In the genomic region with DNA sequence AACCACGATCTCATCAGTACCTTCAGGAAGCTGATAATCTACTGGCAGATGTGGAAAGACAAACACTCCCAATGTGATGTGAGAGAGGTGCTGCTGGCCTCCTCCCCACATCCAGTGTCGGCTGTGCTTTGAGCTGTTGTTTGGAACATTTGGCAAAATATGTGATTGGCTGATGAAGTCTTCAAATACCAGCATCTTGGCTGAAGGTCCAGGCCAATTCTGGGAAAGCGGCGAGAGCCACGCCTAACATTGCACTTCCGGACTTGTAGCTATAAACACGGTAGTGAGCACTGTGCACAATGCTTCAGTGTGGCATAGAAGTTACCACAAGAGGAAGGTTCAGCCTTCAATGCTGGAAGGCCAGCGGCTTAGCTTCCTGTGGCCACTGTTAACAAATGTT, we compare ENCODE assay signal across 25 cellular contexts.
"Had no signal": no experiment of that assay in that cellular context is flagged by ENCODE, and none has a peak within 500 bp of the region (broad histone marks: within the 10 kb centered on the region; RNA-seq: fewer than 3 reads in every experiment).

No MANE protein-coding gene starts in this region.

- H3K27ac Mint-ChIP-seq: mesothelial cell of epicardium; naive B cell; nephron; stimulated activated effector memory CD8-positive, alpha-beta T cell treated with anti-CD3 and anti-CD28 coated beads, Interleukin-12 subunit alpha, Interleukin-12 subunit beta, amount 100 ng/mL, for 72 hours had no signal

- H3K4me3 ChIP-seq: coronary artery, esophagus squamous epithelium, hepatocyte, mucosa of descending colon, ovary, psoas muscle, right lobe of liver, smooth muscle cell, stomach, thyroid gland had no signal

- H3K27ac ChIP-seq: coronary artery, esophagus squamous epithelium, hepatocyte, ovary, psoas muscle, right lobe of liver, stomach, thyroid gland had no signal

- H3K4me1 ChIP-seq: esophagus squamous epithelium, psoas muscle, right lobe of liver, stomach, thyroid gland had no signal

- H3K36me3 Mint-ChIP-seq: mesothelial cell of epicardium; naive B cell; stimulated activated effector memory CD8-positive, alpha-beta T cell treated with anti-CD3 and anti-CD28 coated beads, Interleukin-12 subunit alpha, Interleukin-12 subunit beta, amount 100 ng/mL, for 72 hours had no signal

- DNase-seq: dermis blood vessel endothelial cell; effector memory CD4-positive, alpha-beta T cell; esophagus squamous epithelium; foreskin melanocyte; left colon; mesenchymal stem cell; mucosa of descending colon; naive B cell; occipital lobe; ovary; posterior cingulate gyrus; psoas muscle; right lobe of liver; stimulated activated CD4-positive, alpha-beta T cell treated with anti-CD3 and anti-CD28 coated beads, Interleukin-2, amount 100 ng/mL, for 24 hours; stimulated activated CD4-positive, alpha-beta T cell treated with anti-CD3 and anti-CD28 coated beads, Interleukin-4, amount 100 ng/mL, for 24 hours; stimulated activated naive CD4-positive, alpha-beta T cell treated with Interleukin-2 at 50 U/mL for 16 hours; stomach; thyroid gland; trophoblast cell had no signal

- H3K9me3 ChIP-seq: esophagus squamous epithelium, ovary, psoas muscle, right lobe of liver, thyroid gland had no signal

- H3K36me3 ChIP-seq: esophagus squamous epithelium, ovary, right lobe of liver, stomach, thyroid gland had no signal

- ATAC-seq: left colon; mucosa of descending colon; psoas muscle; right lobe of liver; stimulated activated effector memory CD8-positive, alpha-beta T cell treated with anti-CD3 and anti-CD28 coated beads, Interleukin-12 subunit alpha, Interleukin-12 subunit beta, amount 100 ng/mL, for 72 hours had no signal

- H3K27me3 ChIP-seq: esophagus squamous epithelium, hepatocyte, ovary, right lobe of liver, stomach, thyroid gland had no signal

- H3K4me3 Mint-ChIP-seq: mesothelial cell of epicardium; naive B cell; nephron; stimulated activated effector memory CD8-positive, alpha-beta T cell treated with anti-CD3 and anti-CD28 coated beads, Interleukin-12 subunit alpha, Interleukin-12 subunit beta, amount 100 ng/mL, for 72 hours had no signal

- H3K4me1 Mint-ChIP-seq: mesothelial cell of epicardium; naive B cell; stimulated activated effector memory CD8-positive, alpha-beta T cell treated with anti-CD3 and anti-CD28 coated beads, Interleukin-12 subunit alpha, Interleukin-12 subunit beta, amount 100 ng/mL, for 72 hours had no signal
